Comparison of ENCODE assay signal across 27 cellular contexts in genomic region chr7:31384461-31384860, GRCh38. TPM values are rescaled to one million over a fixed set of nuclear protein-coding genes. Genes with fewer than 3 reads are reported as not detected.
"Had no signal": no experiment of that assay in that cellular context is flagged by ENCODE, and none has a peak within 500 bp of the region (broad histone marks: within the 10 kb centered on the region; RNA-seq: fewer than 3 reads in every experiment).

No MANE protein-coding gene starts in this region.

- H3K4me1 Mint-ChIP-seq: IgD-negative memory B cell had no signal

- FAIRE-seq: HTR-8/SVneo, K562, RCC 7860 had no signal

- H3K27me3 Mint-ChIP-seq: IgD-negative memory B cell had no signal

- H3K9ac ChIP-seq: KMS-11, SK-N-SH had no signal

- H3K27ac Mint-ChIP-seq: IgD-negative memory B cell had no signal

- H3K27ac ChIP-seq: HL-60, KMS-11, SJSA1 had no signal

- H3K4me2 ChIP-seq: KMS-11, SK-N-SH had no signal

- H3K27me3 ChIP-seq: SJSA1 had no signal

- DNase-seq: Kasumi-1, MV-4-11, NCI-H1048, NCI-H1105, NCI-H1417, NCI-H1436 treated with DMSO at 0.1 percent for 48 hours, NCI-H1694, NCI-H187 treated with DMSO at 0.1 percent for 48 hours, NCI-H2029 treated with DMSO at 0.1 percent for 48 hours, NCI-H2171 treated with DMSO at 0.1 percent for 48 hours, NCI-H524, NCI-H69, NCI-H774, Right ventricle myocardium superior, RPMI8226, SIG-M5, SK-N-SH, SW 1271 had no signal

- H3K4me3 Mint-ChIP-seq: IgD-negative memory B cell had no signal

- H3K36me3 ChIP-seq: SJSA1 had no signal

- H3K4me3 ChIP-seq: K562, SJSA1 had no signal

- H3K4me1 ChIP-seq: SJSA1 had no signal

- H3K9me3 ChIP-seq: SJSA1, SK-N-SH had no signal

RNA-seq across cellular contexts. Expression of gene NEUROD6, which starts 43.9 kb away (rescaled TPM):
- total RNA-seq: K562, MCF 10A, NCI-H460, Right ventricle myocardium superior, SJSA1 had no signal
- polyA plus RNA-seq: IgD-negative memory B cell, K562, SK-N-SH had no signal
